In genomic region chr5:98934581-98934980, GRCh38 we compare ENCODE assay signal across 16 cellular contexts. TPM values are rescaled to one million over a fixed set of nuclear protein-coding genes. Genes with fewer than 3 reads are reported as not detected.
DNase-seq lines count a peak whose midpoint lies in the region; ATAC-seq and TF ChIP-seq lines count a peak whose summit lies in the region.
"Had no signal": no experiment of that assay in that cellular context is flagged by ENCODE, and none has a peak within 500 bp of the region (broad histone marks: within the 10 kb centered on the region; RNA-seq: fewer than 3 reads in every experiment).

No MANE protein-coding gene starts in this region.

- POLR2A ChIA-PET in PC-9 (lab: Charles Lee; ENCODE audit: unreplicated experiment), result no interaction called here

- H3F3A ChIP-seq in PC-9 (ENCODE audit: insufficient read depth, low read depth), result peaks cover 11% of the 10 kb centered on the region

- H3K36me3 ChIP-seq in PC-9 (ENCODE audit: low read depth), result no peaks in the 10 kb centered on the region
- H3K36me3 ChIP-seq in endodermal cell (ENCODE audit: control insufficient read depth, insufficient read depth, low read length), result no peaks in the 10 kb centered on the region

- H3K4me2 ChIP-seq in PC-9, result no peak overlapping the region

- H4K20me1 ChIP-seq in PC-9 (ENCODE audit: insufficient read depth), result peaks cover 13% of the 10 kb centered on the region

- H3K27me3 Mint-ChIP-seq in activated naive CD4-positive, alpha-beta T cell treated with anti-CD3 and anti-CD28 coated beads, Interleukin-2, amount 10 ng/mL, durations not matched to agents 7 days and 5 days, result no peaks in the 10 kb centered on the region
- H3K27me3 Mint-ChIP-seq in T-helper 17 cell (no peaks in the 10 kb centered on the region), endodermal cell (ENCODE audit: insufficient read depth) (no peaks in the 10 kb centered on the region)
- H3K27me3 Mint-ChIP-seq: brain had no signal

- peaks cover 44% of the 10 kb centered on the region for H3K4me1 Mint-ChIP-seq in activated naive CD4-positive, alpha-beta T cell treated with anti-CD3 and anti-CD28 coated beads, Interleukin-2, amount 10 ng/mL, durations not matched to agents 7 days and 5 days
- peaks cover 27% of the 10 kb centered on the region for H3K4me1 Mint-ChIP-seq in T-helper 17 cell
- peaks cover 37% of the 10 kb centered on the region for H3K4me1 Mint-ChIP-seq in stimulated activated effector memory CD8-positive, alpha-beta T cell treated with anti-CD3 and anti-CD28 coated beads, Interleukin-12 subunit alpha, Interleukin-12 subunit beta, amount 100 ng/mL, for 72 hours
- H3K4me1 Mint-ChIP-seq in endodermal cell, result peaks cover 24% of the 10 kb centered on the region

- WGBS in endodermal cell (ENCODE audit: insufficient coverage in 1 of 2, insufficient read length in 1 of 2), 2 experiments, result 95% methylated on average over 1 of the region's 1 CpG; no CpG with 5 or more reads in 1 of the 2 experiments

- H3K4me3 Mint-ChIP-seq in activated naive CD4-positive, alpha-beta T cell treated with anti-CD3 and anti-CD28 coated beads, Interleukin-2, amount 10 ng/mL, durations not matched to agents 7 days and 5 days, result no peak overlapping the region
- no peak overlapping the region for H3K4me3 Mint-ChIP-seq in T-helper 17 cell
- no peak overlapping the region for H3K4me3 Mint-ChIP-seq in stimulated activated effector memory CD8-positive, alpha-beta T cell treated with anti-CD3 and anti-CD28 coated beads, Interleukin-12 subunit alpha, Interleukin-12 subunit beta, amount 100 ng/mL, for 72 hours
- no peak overlapping the region for H3K4me3 Mint-ChIP-seq in endodermal cell

- H2AFZ ChIP-seq in PC-9, result no peak overlapping the region

- peaks cover 27% of the 10 kb centered on the region for H3K36me3 Mint-ChIP-seq in activated naive CD4-positive, alpha-beta T cell treated with anti-CD3 and anti-CD28 coated beads, Interleukin-2, amount 10 ng/mL, durations not matched to agents 7 days and 5 days
- peaks cover under 1% of the 10 kb centered on the region for H3K36me3 Mint-ChIP-seq in T-helper 17 cell (ENCODE audit: low read depth)
- H3K36me3 Mint-ChIP-seq in stimulated activated effector memory CD8-positive, alpha-beta T cell treated with anti-CD3 and anti-CD28 coated beads, Interleukin-12 subunit alpha, Interleukin-12 subunit beta, amount 100 ng/mL, for 72 hours, result peaks cover 22% of the 10 kb centered on the region
- no peaks in the 10 kb centered on the region for H3K36me3 Mint-ChIP-seq in endodermal cell (ENCODE audit: low read depth)

- ATAC-seq in T-helper 17 cell (no peak), GM21786 (IDR thresholded peaks at IDR 0.05; ENCODE audit: unreplicated experiment) (no peak)
- no peak for ATAC-seq in stimulated activated effector memory CD8-positive, alpha-beta T cell treated with anti-CD3 and anti-CD28 coated beads, Interleukin-12 subunit alpha, Interleukin-12 subunit beta, amount 100 ng/mL, for 72 hours

- no peaks in the 10 kb centered on the region for H3K9me3 ChIP-seq in T-helper 17 cell (ENCODE audit: control insufficient read depth, low read length, poor library complexity, severe bottlenecking)
- H3K9me3 ChIP-seq in PC-9 (ENCODE audit: insufficient read depth, low read depth), result no peaks in the 10 kb centered on the region
- no peaks in the 10 kb centered on the region for H3K9me3 ChIP-seq in endodermal cell (ENCODE audit: control insufficient read depth, low read length)

- TF ChIP-seq CTCF in fibroblast of villous mesenchyme (IDR thresholded peaks at IDR 0.05; ENCODE audit: insufficient read depth, low read depth, low read length) (no peak), PC-9 (conservative IDR thresholded peaks at IDR 0.05) (no peak), endodermal cell (conservative IDR thresholded peaks at IDR 0.05) (no peak)

- H3K4me1 ChIP-seq in PC-9 (replicated peaks; ENCODE audit: insufficient read depth) (peaks cover 10% of the 10 kb centered on the region), endodermal cell (ENCODE audit: control insufficient read depth, insufficient read depth, low read length) (peaks cover 10% of the 10 kb centered on the region)

- H3K9me2 ChIP-seq in PC-9 (ENCODE audit: insufficient read depth), result no peaks in the 10 kb centered on the region

- H3K79me2 ChIP-seq in PC-9 (ENCODE audit: low read depth), result peaks cover 23% of the 10 kb centered on the region

- H3K27ac ChIP-seq in PC-9 (no peak overlapping the region), endodermal cell (ENCODE audit: low read depth, low read length) (no peak overlapping the region)

- intact Hi-C loops in PC-9 (cut with micrococcal nuclease; ENCODE audit: unreplicated experiment), result no loop called here

- no peak overlapping the region for H3K9ac ChIP-seq in endodermal cell (ENCODE audit: extremely low read depth, low read length, poor library complexity, severe bottlenecking)

- H3K4me3 ChIP-seq in fibroblast of villous mesenchyme (ENCODE audit: low read depth, low read length), result no peak overlapping the region
- H3K4me3 ChIP-seq in PC-9, result no peak overlapping the region
- no peak overlapping the region for H3K4me3 ChIP-seq in endodermal cell (ENCODE audit: low read length)

- DNase-seq in activated naive CD4-positive, alpha-beta T cell treated with anti-CD3 and anti-CD28 coated beads, Interleukin-2, amount 10 ng/mL, durations not matched to agents 7 days and 5 days, result no peak
- DNase-seq in activated naive CD4-positive, alpha-beta T cell treated with Interleukin-2 at 50 U/mL for 16 hours, result no peak
- DNase-seq in T-helper 17 cell (no peak), fibroblast of villous mesenchyme (ENCODE audit: low read depth) (peak; percentile 46), PC-9 (no peak), endodermal cell (no peak)
- no peak for DNase-seq in stimulated activated effector memory CD8-positive, alpha-beta T cell treated with anti-CD3 and anti-CD28 coated beads, Interleukin-12 subunit alpha, Interleukin-12 subunit beta, amount 100 ng/mL, for 72 hours (ENCODE audit: low spot score in 2 of 2)
- DNase-seq: DND-41; H7; midbrain; NCI-H1092 treated with DMSO at 0.1 percent for 48 hours; NCI-H510A treated with DMSO at 0.1 percent for 48 hours; RPMI8226; stimulated activated naive CD4-positive, alpha-beta T cell had no signal

- peak overlapping the region; percentile 5 for H3K27ac Mint-ChIP-seq in activated naive CD4-positive, alpha-beta T cell treated with anti-CD3 and anti-CD28 coated beads, Interleukin-2, amount 10 ng/mL, durations not matched to agents 7 days and 5 days
- H3K27ac Mint-ChIP-seq in T-helper 17 cell (peak overlapping the region; percentile 92), endodermal cell (no peak overlapping the region)
- peak overlapping the region; percentile 94 for H3K27ac Mint-ChIP-seq in stimulated activated effector memory CD8-positive, alpha-beta T cell treated with anti-CD3 and anti-CD28 coated beads, Interleukin-12 subunit alpha, Interleukin-12 subunit beta, amount 100 ng/mL, for 72 hours

- H3K27me3 ChIP-seq in PC-9 (ENCODE audit: insufficient read depth, low read depth), result no peaks in the 10 kb centered on the region
- no peaks in the 10 kb centered on the region for H3K27me3 ChIP-seq in endodermal cell (ENCODE audit: control insufficient read depth, insufficient read depth, low read length, poor library complexity, severe bottlenecking)

- CTCF ChIA-PET in activated naive CD4-positive, alpha-beta T cell treated with anti-CD3 and anti-CD28 coated beads, Interleukin-2, amount 10 ng/mL, durations not matched to agents 7 days and 5 days (lab: Charles Lee), result interaction anchor here (0.8 to 1.3 kb wide), 3 partner anchors 11 to 98 kb away, joined by 3 read pairs; no protein-coding TSS in a partner anchor
- CTCF ChIA-PET in PC-9 (lab: Charles Lee), result no interaction called here

- BruUV-seq in PC-9 (replicated peaks; lab: Mats Ljungman, UMichigan), result no TSS peak

- H3K9me3 Mint-ChIP-seq in activated naive CD4-positive, alpha-beta T cell treated with anti-CD3 and anti-CD28 coated beads, Interleukin-2, amount 10 ng/mL, durations not matched to agents 7 days and 5 days, result no peaks in the 10 kb centered on the region
- no peaks in the 10 kb centered on the region for H3K9me3 Mint-ChIP-seq in stimulated activated effector memory CD8-positive, alpha-beta T cell treated with anti-CD3 and anti-CD28 coated beads, Interleukin-12 subunit alpha, Interleukin-12 subunit beta, amount 100 ng/mL, for 72 hours
- H3K9me3 Mint-ChIP-seq in endodermal cell, result no peaks in the 10 kb centered on the region
- H3K9me3 Mint-ChIP-seq: brain had no signal

RNA-seq across cellular contexts. Expression of gene CHD1, which starts 5.8 kb away (rescaled TPM):
- total RNA-seq in T-helper 17 cell, result 100 to 1,000 TPM; 170 to 199 TPM
- total RNA-seq in fibroblast of villous mesenchyme, result 37.0 and 50.1 TPM in 2 replicates
- total RNA-seq in PC-9 (2021), result 23.3 and 30.5 TPM in 2 replicates
- 10 to 100 TPM; 59.1 to 59.5 TPM for total RNA-seq in endodermal cell
- 46.9 TPM for polyA plus RNA-seq in endodermal cell (2013, experiment 1 of 2)
- 51.0 TPM for polyA plus RNA-seq in endodermal cell (2013, experiment 2 of 2)
